Comparison of ENCODE assay signal across 14 cellular contexts in genomic region chr15:85383470-85384148, GRCh38. TPM values are rescaled to one million over a fixed set of nuclear protein-coding genes. Genes with fewer than 3 reads are reported as not detected.
A peak's percentile ranks its signal among the peaks of the same experiment; 100 is the strongest.
DNase-seq lines count a peak whose midpoint lies in the region; ATAC-seq and TF ChIP-seq lines count a peak whose summit lies in the region.
"Had no signal": no experiment of that assay in that cellular context is flagged by ENCODE, and none has a peak within 500 bp of the region (broad histone marks: within the 10 kb centered on the region; RNA-seq: fewer than 3 reads in every experiment).

No MANE protein-coding gene starts in this region.

- peaks cover 24% of the 10 kb centered on the region for H3K4me1 ChIP-seq in PC-3 (ENCODE audit: insufficient read depth, low read length)

- peaks cover 32% of the 10 kb centered on the region for H3K36me3 Mint-ChIP-seq in stimulated activated naive CD8-positive, alpha-beta T cell treated with anti-CD3 and anti-CD28 coated beads, Interleukin-15, Interleukin-2, amounts not matched to agents 100 ng/mL and 50 ng/mL, for 24 hours (ENCODE audit: low read depth)

- no peak overlapping the region for H2AFZ ChIP-seq in PC-3 (ENCODE audit: low read length)

- no peaks in the 10 kb centered on the region for H3K9me3 Mint-ChIP-seq in stimulated activated naive CD8-positive, alpha-beta T cell treated with anti-CD3 and anti-CD28 coated beads, Interleukin-15, Interleukin-2, amounts not matched to agents 100 ng/mL and 50 ng/mL, for 24 hours

- ATAC-seq in stimulated activated naive CD8-positive, alpha-beta T cell treated with anti-CD3 and anti-CD28 coated beads, Interleukin-15, Interleukin-2, amounts not matched to agents 100 U/mL and 50 U/mL, for 24 hours: no peak
- no peak for ATAC-seq in PC-3
- no peak for ATAC-seq in HG03460 (IDR thresholded peaks at IDR 0.05; ENCODE audit: unreplicated experiment)
- no peak for ATAC-seq in SK-N-SH treated with all-trans-retinoic acid at 6 μM for 48 hours

- H3K4me3 ChIP-seq in PC-3 (ENCODE audit: low read length) (no peak overlapping the region; the same call in 1 of the 2 replicates), fibroblast of villous mesenchyme (ENCODE audit: low read depth, low read length) (peak overlapping the region; percentile 82)
- H3K4me3 ChIP-seq: lung had no signal

- no peak for DNase-seq in stimulated activated naive CD8-positive, alpha-beta T cell treated with anti-CD3 and anti-CD28 coated beads, Interleukin-15, Interleukin-2, amounts not matched to agents 100 U/mL and 50 U/mL, for 24 hours
- DNase-seq in PC-3 (no peak), fibroblast of villous mesenchyme (ENCODE audit: low read depth) (no peak), KG1 (lab: John Stamatoyannopoulos, UW) (no peak)
- no peak for DNase-seq in stimulated activated CD4-positive, alpha-beta T cell treated with anti-CD3 and anti-CD28 coated beads, Interleukin-2, amount 100 ng/mL, for 48 hours
- DNase-seq: activated CD8-positive, alpha-beta memory T cell treated with anti-CD3 and anti-CD28 coated beads, Interleukin-2, amount 50 U/mL, for 48 hours; glutamatergic neuron; NCI-H1092 treated with DMSO at 0.1 percent for 48 hours; posterior cingulate gyrus; stimulated activated CD4-positive, alpha-beta T cell treated with anti-CD3 and anti-CD28 coated beads, Interleukin-4, amount 100 ng/mL, for 24 hours had no signal

- no peak overlapping the region for H3K27ac ChIP-seq in PC-3 (ENCODE audit: low read length)

- H3K36me3 ChIP-seq in PC-3 (ENCODE audit: low read depth, low read length): peaks cover 4% of the 10 kb centered on the region; the same call in 1 of the 2 replicates

- peaks cover 37% of the 10 kb centered on the region for H4K20me1 ChIP-seq in PC-3 (ENCODE audit: low read length)

- peaks cover 58% of the 10 kb centered on the region for H3K4me1 Mint-ChIP-seq in stimulated activated naive CD8-positive, alpha-beta T cell treated with anti-CD3 and anti-CD28 coated beads, Interleukin-15, Interleukin-2, amounts not matched to agents 100 ng/mL and 50 ng/mL, for 24 hours (ENCODE audit: low read depth)

- TF ChIP-seq CTCF in PC-3 (conservative IDR thresholded peaks at IDR 0.05; ENCODE audit: low read depth, low read length): no peak
- no peak for TF ChIP-seq CTCF in fibroblast of villous mesenchyme (IDR thresholded peaks at IDR 0.05; ENCODE audit: insufficient read depth, low read depth, low read length)

- H3K79me2 ChIP-seq in PC-3 (ENCODE audit: low read length): peaks cover 78% of the 10 kb centered on the region

- H3F3A ChIP-seq in PC-3 (ENCODE audit: low read length, unreplicated experiment): no peaks in the 10 kb centered on the region

- peak overlapping the region; percentile 87 for H3K4me2 ChIP-seq in PC-3 (ENCODE audit: low read length)

- peak overlapping the region; percentile 85 for H3K4me3 Mint-ChIP-seq in stimulated activated naive CD8-positive, alpha-beta T cell treated with anti-CD3 and anti-CD28 coated beads, Interleukin-15, Interleukin-2, amounts not matched to agents 100 ng/mL and 50 ng/mL, for 24 hours

- CTCF ChIA-PET in PC-3 (lab: Charles Lee): interaction anchor here (0.6 kb wide), 1 partner anchor 31 kb away, joined by 3 read pairs; no protein-coding TSS in a partner anchor

- H3K9ac ChIP-seq in PC-3 (ENCODE audit: low read length): no peak overlapping the region

- no peak overlapping the region for H3K27ac Mint-ChIP-seq in stimulated activated naive CD8-positive, alpha-beta T cell treated with anti-CD3 and anti-CD28 coated beads, Interleukin-15, Interleukin-2, amounts not matched to agents 100 ng/mL and 50 ng/mL, for 24 hours

- H3K27me3 ChIP-seq in PC-3 (ENCODE audit: low read length): no peaks in the 10 kb centered on the region

- no peaks in the 10 kb centered on the region for H3K9me2 ChIP-seq in PC-3 (replicated peaks; ENCODE audit: low read length)

- no TSS peak for BruUV-seq in PC-3 (replicated peaks; lab: Mats Ljungman, UMichigan)

- no peaks in the 10 kb centered on the region for H3K27me3 Mint-ChIP-seq in stimulated activated naive CD8-positive, alpha-beta T cell treated with anti-CD3 and anti-CD28 coated beads, Interleukin-15, Interleukin-2, amounts not matched to agents 100 ng/mL and 50 ng/mL, for 24 hours

- intact Hi-C loops in PC-3 (cut with micrococcal nuclease): no loop called here

- POLR2A ChIA-PET in PC-3 (lab: Charles Lee; ENCODE audit: unreplicated experiment): no interaction called here

- no peaks in the 10 kb centered on the region for H3K9me3 ChIP-seq in PC-3 (ENCODE audit: low read length)

TF ChIP-seq in SK-N-SH treated with all-trans-retinoic acid at 6 μM for 48 hours, 23 proteins besides CTCF, POLR2A, EP300 and RAD21:
- TF ChIP-seq ZFP3 (CRISPR knock-in tag; IDR thresholded peaks at IDR 0.05) (no peak), ZNF565 (CRISPR knock-in tag; conservative IDR thresholded peaks at IDR 0.05; ENCODE audit: low read depth) (no peak), ZNF70 (CRISPR knock-in tag; IDR thresholded peaks at IDR 0.05) (no peak), OSR1 (CRISPR knock-in tag; IDR thresholded peaks at IDR 0.05) (no peak), CSRNP3 (CRISPR knock-in tag; IDR thresholded peaks at IDR 0.05) (no peak), ISL1 (CRISPR knock-in tag; IDR thresholded peaks at IDR 0.05) (no peak), ZFP30 (CRISPR knock-in tag; IDR thresholded peaks at IDR 0.05) (no peak), PPARA (CRISPR knock-in tag; IDR thresholded peaks at IDR 0.05; ENCODE audit: borderline replicate concordance) (no peak), TOX (CRISPR knock-in tag; IDR thresholded peaks at IDR 0.05; ENCODE audit: borderline replicate concordance) (no peak), BACH2 (CRISPR knock-in tag; IDR thresholded peaks at IDR 0.05; ENCODE audit: borderline replicate concordance) (no peak), SNAI2 (CRISPR knock-in tag; IDR thresholded peaks at IDR 0.05) (no peak), POU6F1 (CRISPR knock-in tag; IDR thresholded peaks at IDR 0.05; ENCODE audit: borderline replicate concordance, low read depth) (no peak)
- TF ChIP-seq, protein P1, sequence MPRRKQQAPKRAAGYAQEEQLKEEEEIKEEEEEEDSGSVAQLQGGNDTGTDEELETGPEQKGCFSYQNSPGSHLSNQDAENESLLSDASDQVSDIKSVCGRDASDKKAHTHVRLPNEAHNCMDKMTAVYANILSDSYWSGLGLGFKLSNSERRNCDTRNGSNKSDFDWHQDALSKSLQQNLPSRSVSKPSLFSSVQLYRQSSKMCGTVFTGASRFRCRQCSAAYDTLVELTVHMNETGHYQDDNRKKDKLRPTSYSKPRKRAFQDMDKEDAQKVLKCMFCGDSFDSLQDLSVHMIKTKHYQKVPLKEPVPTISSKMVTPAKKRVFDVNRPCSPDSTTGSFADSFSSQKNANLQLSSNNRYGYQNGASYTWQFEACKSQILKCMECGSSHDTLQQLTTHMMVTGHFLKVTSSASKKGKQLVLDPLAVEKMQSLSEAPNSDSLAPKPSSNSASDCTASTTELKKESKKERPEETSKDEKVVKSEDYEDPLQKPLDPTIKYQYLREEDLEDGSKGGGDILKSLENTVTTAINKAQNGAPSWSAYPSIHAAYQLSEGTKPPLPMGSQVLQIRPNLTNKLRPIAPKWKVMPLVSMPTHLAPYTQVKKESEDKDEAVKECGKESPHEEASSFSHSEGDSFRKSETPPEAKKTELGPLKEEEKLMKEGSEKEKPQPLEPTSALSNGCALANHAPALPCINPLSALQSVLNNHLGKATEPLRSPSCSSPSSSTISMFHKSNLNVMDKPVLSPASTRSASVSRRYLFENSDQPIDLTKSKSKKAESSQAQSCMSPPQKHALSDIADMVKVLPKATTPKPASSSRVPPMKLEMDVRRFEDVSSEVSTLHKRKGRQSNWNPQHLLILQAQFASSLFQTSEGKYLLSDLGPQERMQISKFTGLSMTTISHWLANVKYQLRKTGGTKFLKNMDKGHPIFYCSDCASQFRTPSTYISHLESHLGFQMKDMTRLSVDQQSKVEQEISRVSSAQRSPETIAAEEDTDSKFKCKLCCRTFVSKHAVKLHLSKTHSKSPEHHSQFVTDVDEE (CRISPR knock-in tag; IDR thresholded peaks at IDR 0.05): no peak

RNA-seq across cellular contexts. Expression of gene AKAP13, which starts 3.2 kb away (rescaled TPM):
- total RNA-seq in PC-3 (2014; rRNA removed) (36.8 and 46.8 TPM in 2 replicates), fibroblast of villous mesenchyme (116 and 164 TPM in 2 replicates)
